ENCODE assay signal across 3 cellular contexts in the genomic region with DNA sequence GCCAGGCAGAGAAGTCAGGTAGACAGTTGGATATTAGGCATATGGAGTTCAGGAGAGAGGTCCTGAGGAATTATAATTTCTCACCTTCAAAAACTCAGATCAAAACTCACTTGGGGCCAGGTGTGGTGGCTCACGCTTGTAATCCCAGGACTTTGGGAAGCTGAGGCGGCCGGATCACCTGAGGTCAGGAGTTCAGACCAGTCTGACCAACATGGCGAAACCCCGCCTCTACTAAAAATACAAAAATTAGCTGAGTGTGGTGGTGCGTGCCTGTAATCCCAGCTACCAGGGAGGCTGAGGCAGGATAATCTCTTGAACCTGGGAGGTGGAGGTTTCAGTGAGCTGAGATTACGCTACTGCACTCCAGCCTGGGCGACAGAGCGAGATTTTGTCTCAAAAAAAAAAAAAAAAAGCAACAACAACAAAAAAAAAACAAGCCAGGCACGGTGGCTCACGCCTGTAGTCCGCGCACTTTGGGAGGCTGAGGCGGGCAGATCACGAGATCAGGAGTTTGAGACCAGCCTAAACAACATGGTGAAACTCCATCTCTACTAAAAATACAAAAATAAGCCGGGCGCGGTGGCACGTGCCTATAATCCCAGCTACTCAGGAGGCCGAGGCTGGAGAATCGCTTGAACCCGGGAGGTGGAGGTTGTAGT. TPM values are rescaled to one million over a fixed set of nuclear protein-coding genes. Genes with fewer than 3 reads are reported as not detected.
"Had no signal": no experiment of that assay in that cellular context is flagged by ENCODE, and none has a peak within 500 bp of the region (broad histone marks: within the 10 kb centered on the region; RNA-seq: fewer than 3 reads in every experiment).

No MANE protein-coding gene starts in this region.

RNA-seq across cellular contexts. Expression of a gene that starts 22.8 kb away (rescaled TPM):
- total RNA-seq: PC-3, SK-MEL-5 had no signal

RNA-seq across cellular contexts. Expression of a gene that starts 42.9 kb away (rescaled TPM):
- total RNA-seq: MCF 10A had no signal
